1 cellular context compared by ENCODE assay signal in genomic region chr1:91499904-91500755, GRCh38.
TF ChIP-seq lines count a peak whose summit lies in the region.

No MANE protein-coding gene starts in this region.

TF ChIP-seq in HEK293, 187 proteins besides CTCF, POLR2A, EP300 and RAD21 (continued from another document):
- TF ChIP-seq, protein P1, sequence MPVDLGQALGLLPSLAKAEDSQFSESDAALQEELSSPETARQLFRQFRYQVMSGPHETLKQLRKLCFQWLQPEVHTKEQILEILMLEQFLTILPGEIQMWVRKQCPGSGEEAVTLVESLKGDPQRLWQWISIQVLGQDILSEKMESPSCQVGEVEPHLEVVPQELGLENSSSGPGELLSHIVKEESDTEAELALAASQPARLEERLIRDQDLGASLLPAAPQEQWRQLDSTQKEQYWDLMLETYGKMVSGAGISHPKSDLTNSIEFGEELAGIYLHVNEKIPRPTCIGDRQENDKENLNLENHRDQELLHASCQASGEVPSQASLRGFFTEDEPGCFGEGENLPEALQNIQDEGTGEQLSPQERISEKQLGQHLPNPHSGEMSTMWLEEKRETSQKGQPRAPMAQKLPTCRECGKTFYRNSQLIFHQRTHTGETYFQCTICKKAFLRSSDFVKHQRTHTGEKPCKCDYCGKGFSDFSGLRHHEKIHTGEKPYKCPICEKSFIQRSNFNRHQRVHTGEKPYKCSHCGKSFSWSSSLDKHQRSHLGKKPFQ (tag by site-specific recombination; IDR thresholded peaks at IDR 0.05), result no peak
- TF ChIP-seq, protein P2, sequence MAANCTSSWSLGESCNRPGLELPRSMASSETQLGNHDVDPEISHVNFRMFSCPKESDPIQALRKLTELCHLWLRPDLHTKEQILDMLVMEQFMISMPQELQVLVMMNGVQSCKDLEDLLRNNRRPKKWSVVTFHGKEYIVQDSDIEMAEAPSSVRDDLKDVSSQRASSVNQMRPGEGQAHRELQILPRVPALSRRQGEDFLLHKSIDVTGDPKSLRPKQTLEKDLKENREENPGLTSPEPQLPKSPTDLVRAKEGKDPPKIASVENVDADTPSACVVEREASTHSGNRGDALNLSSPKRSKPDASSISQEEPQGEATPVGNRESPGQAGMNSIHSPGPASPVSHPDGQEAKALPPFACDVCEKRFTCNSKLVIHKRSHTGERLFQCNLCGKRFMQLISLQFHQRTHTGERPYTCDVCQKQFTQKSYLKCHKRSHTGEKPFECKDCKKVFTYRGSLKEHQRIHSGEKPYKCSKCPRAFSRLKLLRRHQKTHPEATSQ (tag by site-specific recombination; IDR thresholded peaks at IDR 0.05), result no peak
- TF ChIP-seq ZSCAN30 (tag by site-specific recombination; IDR thresholded peaks at IDR 0.05), result no peak
- peak; percentile 66 for TF ChIP-seq KLF8 (tag by site-specific recombination; IDR thresholded peaks at IDR 0.05)
- TF ChIP-seq, protein P3, sequence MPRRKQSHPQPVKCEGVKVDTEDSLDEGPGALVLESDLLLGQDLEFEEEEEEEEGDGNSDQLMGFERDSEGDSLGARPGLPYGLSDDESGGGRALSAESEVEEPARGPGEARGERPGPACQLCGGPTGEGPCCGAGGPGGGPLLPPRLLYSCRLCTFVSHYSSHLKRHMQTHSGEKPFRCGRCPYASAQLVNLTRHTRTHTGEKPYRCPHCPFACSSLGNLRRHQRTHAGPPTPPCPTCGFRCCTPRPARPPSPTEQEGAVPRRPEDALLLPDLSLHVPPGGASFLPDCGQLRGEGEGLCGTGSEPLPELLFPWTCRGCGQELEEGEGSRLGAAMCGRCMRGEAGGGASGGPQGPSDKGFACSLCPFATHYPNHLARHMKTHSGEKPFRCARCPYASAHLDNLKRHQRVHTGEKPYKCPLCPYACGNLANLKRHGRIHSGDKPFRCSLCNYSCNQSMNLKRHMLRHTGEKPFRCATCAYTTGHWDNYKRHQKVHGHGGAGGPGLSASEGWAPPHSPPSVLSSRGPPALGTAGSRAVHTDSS (tag by site-specific recombination; IDR thresholded peaks at IDR 0.05), result no peak
- no peak for TF ChIP-seq ZNF837 (tag by site-specific recombination; IDR thresholded peaks at IDR 0.05)
- no peak for TF ChIP-seq ZNF707 (tag by site-specific recombination; IDR thresholded peaks at IDR 0.05)
- TF ChIP-seq ZNF426 (tag by site-specific recombination; IDR thresholded peaks at IDR 0.05), result no peak
- TF ChIP-seq, protein P4, sequence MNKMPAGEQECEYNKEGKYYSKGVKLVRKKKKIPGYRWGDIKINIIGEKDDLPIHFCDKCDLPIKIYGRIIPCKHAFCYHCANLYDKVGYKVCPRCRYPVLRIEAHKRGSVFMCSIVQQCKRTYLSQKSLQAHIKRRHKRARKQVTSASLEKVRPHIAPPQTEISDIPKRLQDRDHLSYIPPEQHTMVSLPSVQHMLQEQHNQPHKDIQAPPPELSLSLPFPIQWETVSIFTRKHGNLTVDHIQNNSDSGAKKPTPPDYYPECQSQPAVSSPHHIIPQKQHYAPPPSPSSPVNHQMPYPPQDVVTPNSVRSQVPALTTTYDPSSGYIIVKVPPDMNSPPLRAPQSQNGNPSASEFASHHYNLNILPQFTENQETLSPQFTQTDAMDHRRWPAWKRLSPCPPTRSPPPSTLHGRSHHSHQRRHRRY (tag by site-specific recombination; IDR thresholded peaks at IDR 0.05), result no peak
- no peak for TF ChIP-seq ZNF302 (tag by site-specific recombination; IDR thresholded peaks at IDR 0.05; ENCODE audit: low read depth)
- no peak for TF ChIP-seq ZNF292 (tag by site-specific recombination; IDR thresholded peaks at IDR 0.05; ENCODE audit: borderline replicate concordance, low read depth)
- peak; percentile 9; the same call in 1 of the 2 replicates for TF ChIP-seq KLF17 (tag by site-specific recombination; IDR thresholded peaks at IDR 0.05)
- TF ChIP-seq ZNF530 (tag by site-specific recombination; IDR thresholded peaks at IDR 0.05; ENCODE audit: low read depth), result 0 out of 2 replicates have a peak, but pooled peaks have one; percentile 78
- TF ChIP-seq ZNF664 (tag by site-specific recombination; IDR thresholded peaks at IDR 0.05), result no peak
- no peak for TF ChIP-seq GFI1B (tag by site-specific recombination; IDR thresholded peaks at IDR 0.05)
